In genomic region chr21:46323710-46324389, GRCh38 we compare ENCODE assay signal across 8 cellular contexts. TPM values are rescaled to one million over a fixed set of nuclear protein-coding genes. Genes with fewer than 3 reads are reported as not detected.
DNase-seq lines count a peak whose midpoint lies in the region; ATAC-seq and TF ChIP-seq lines count a peak whose summit lies in the region.

C21orf58 (minus strand) TSS chr21:46323870; CDS start chr21:46322738, 1,132 bp downstream.
PCNT (plus strand) TSS chr21:46324156; CDS start chr21:46324229, 73 bp downstream.

- intact Hi-C loops in activated CD4-positive, alpha-beta T cell treated with anti-CD3 and anti-CD28 coated beads, Interleukin-2, amount 10 ng/mL, durations not matched to agents 24 days and 14 days (cut with micrococcal nuclease) = loop anchor here (1.0 to 5.0 kb wide), 6 partner anchors 37 to 507 kb away; partner anchors contain the start of genes DIP2A, LSS and YBEY

- peak within 1 kb of the TSS; percentile 99 for H3K27ac Mint-ChIP-seq in activated CD4-positive, alpha-beta T cell treated with anti-CD3 and anti-CD28 coated beads, Interleukin-2, amount 10 ng/mL, durations not matched to agents 24 days and 14 days

- H3K4me3 Mint-ChIP-seq in activated CD4-positive, alpha-beta T cell treated with anti-CD3 and anti-CD28 coated beads, Interleukin-2, amount 10 ng/mL, durations not matched to agents 24 days and 14 days = peak within 1 kb of the TSS; percentile 97

- no peak for TF ChIP-seq CTCF in coronary artery (IDR thresholded peaks at IDR 0.05)

- H3K9me3 Mint-ChIP-seq in activated CD4-positive, alpha-beta T cell treated with anti-CD3 and anti-CD28 coated beads, Interleukin-2, amount 10 ng/mL, durations not matched to agents 24 days and 14 days = no peaks in the 10 kb centered on the region

- peak within 1 kb of the TSS; percentile 91 to 97 for H3K27ac ChIP-seq in coronary artery

- ATAC-seq in GM19372 (IDR thresholded peaks at IDR 0.05; ENCODE audit: low read depth, unreplicated experiment) (peak; percentile 85), HG03521 (IDR thresholded peaks at IDR 0.05; ENCODE audit: unreplicated experiment) (peak; percentile 80)

- H3K36me3 Mint-ChIP-seq in activated CD4-positive, alpha-beta T cell treated with anti-CD3 and anti-CD28 coated beads, Interleukin-2, amount 10 ng/mL, durations not matched to agents 24 days and 14 days (ENCODE audit: low read depth) = peaks cover 38% of the 10 kb centered on the region

- H3K4me1 Mint-ChIP-seq in activated CD4-positive, alpha-beta T cell treated with anti-CD3 and anti-CD28 coated beads, Interleukin-2, amount 10 ng/mL, durations not matched to agents 24 days and 14 days = peaks cover 32% of the 10 kb centered on the region

- H3K4me3 ChIP-seq in coronary artery = peak within 1 kb of the TSS; percentile 85

- DNase-seq in C1 segment of cervical spinal cord (lab: John Stamatoyannopoulos, UW) (peak; percentile 69 to 98 (median 94)), NCI-H69 (lab: John Stamatoyannopoulos, UW) (peak; percentile 95), coronary artery (ENCODE audit: low spot score) (peak; percentile 97), left kidney (ENCODE audit: low read depth, low spot score) (peak; percentile 99)
- peak; percentile 100 for DNase-seq in activated CD4-positive, alpha-beta T cell treated with anti-CD3 and anti-CD28 coated beads, Interleukin-2, amount 10 ng/mL, durations not matched to agents 24 days and 14 days
- peak; percentile 98 for DNase-seq in stimulated activated CD4-positive, alpha-beta T cell treated with anti-CD3 and anti-CD28 coated beads, Interleukin-1b, Interleukin-23, amount 100 ng/mL, for 48 hours

- no peaks in the 10 kb centered on the region for H3K27me3 Mint-ChIP-seq in activated CD4-positive, alpha-beta T cell treated with anti-CD3 and anti-CD28 coated beads, Interleukin-2, amount 10 ng/mL, durations not matched to agents 24 days and 14 days

RNA-seq across cellular contexts. Expression of gene C21orf58, which starts in this region (rescaled TPM):
- total RNA-seq in activated CD4-positive, alpha-beta T cell treated with anti-CD3 and anti-CD28 coated beads, Interleukin-2, amount 10 ng/mL, durations not matched to agents 24 days and 14 days = 28.4 and 33.4 TPM in 2 replicates

RNA-seq across cellular contexts. Expression of gene PCNT, which starts in this region (rescaled TPM):
- total RNA-seq in activated CD4-positive, alpha-beta T cell treated with anti-CD3 and anti-CD28 coated beads, Interleukin-2, amount 10 ng/mL, durations not matched to agents 24 days and 14 days = 52.0 and 61.2 TPM in 2 replicates

Comparison
In these comparisons a context has a peak if more than half of its experiments do, and no peak if none do; other contexts are left out.
1. Peak in every context shown above with its lines: DNase-seq, ATAC-seq, H3K4me3 ChIP-seq and H3K27ac ChIP-seq.